Comparison of ENCODE assay signal across 12 cellular contexts in the genomic region with DNA sequence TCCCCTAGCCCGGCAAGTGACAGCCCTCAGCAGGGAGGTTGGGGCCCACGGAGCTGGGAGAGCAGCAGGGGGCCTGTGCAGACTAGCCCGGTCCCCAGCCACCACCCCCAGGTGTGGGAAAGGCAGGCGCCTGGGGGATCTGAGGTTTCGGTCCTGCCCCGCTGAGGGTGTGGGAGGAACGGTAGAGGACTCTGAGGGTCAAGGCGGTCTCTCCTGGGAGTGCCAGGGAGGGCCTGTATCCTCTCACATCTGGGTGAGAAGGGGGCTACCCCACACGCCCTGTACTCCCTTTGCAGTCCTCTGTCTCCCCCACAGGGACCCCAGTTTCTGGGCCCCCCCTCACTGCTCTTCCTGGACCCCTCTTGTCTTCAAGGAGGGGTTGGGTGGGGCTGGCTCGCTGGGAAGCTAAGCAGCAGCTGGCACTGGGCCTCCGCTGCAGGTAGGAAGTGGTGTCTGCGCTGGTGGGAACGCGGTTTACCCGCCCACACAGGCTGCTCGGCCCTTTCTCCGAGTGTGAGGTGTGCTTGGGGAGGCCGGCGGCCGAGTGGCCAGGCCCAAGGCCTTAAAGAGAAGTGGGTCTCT. TPM values are rescaled to one million over a fixed set of nuclear protein-coding genes. Genes with fewer than 3 reads are reported as not detected.
DNase-seq lines count a peak whose midpoint lies in the region; ATAC-seq and TF ChIP-seq lines count a peak whose summit lies in the region.
"Had no signal": no experiment of that assay in that cellular context is flagged by ENCODE, and none has a peak within 500 bp of the region (broad histone marks: within the 10 kb centered on the region; RNA-seq: fewer than 3 reads in every experiment).

No MANE protein-coding gene starts in this region.

- peak overlapping the region; percentile 52 to 100 (median 98) for H3K4me2 ChIP-seq in BLaER1 treated with 17β-estradiol and CSF1 and Interleukin-3, amounts not matched to agents 10 nM and 100 nM
- no peak overlapping the region for H3K4me2 ChIP-seq in IMR-90 (ENCODE audit: low read depth, low read length)

- peaks cover 0 to 6% of the 10 kb centered on the region in 2 experiments; a peak in 1 of 4 replicates for H3K79me1 ChIP-seq in IMR-90 (ENCODE audit: low read depth in 1 of 2, low read length in 2 of 2)

- no peak overlapping the region for H4K91ac ChIP-seq in IMR-90 (ENCODE audit: insufficient read depth, low read depth, low read length)

- H3K18ac ChIP-seq in IMR-90 (ENCODE audit: low read depth, low read length) = no peak overlapping the region

- BruUV-seq in IMR-90 (replicated peaks; lab: Mats Ljungman, UMichigan) = no TSS peak

- H3K9me1 ChIP-seq in IMR-90 (ENCODE audit: insufficient read depth, low read length) = peaks cover 9% of the 10 kb centered on the region

- peak overlapping the region in 2 of 10 experiments; percentile 17 to 26; a peak in 3 of 20 replicates for H3K4me3 ChIP-seq in BLaER1 treated with 17β-estradiol and CSF1 and Interleukin-3, amounts not matched to agents 10 nM and 100 nM
- H3K4me3 ChIP-seq in IMR-90 (ENCODE audit: insufficient read depth, low read depth, low read length) = no peak overlapping the region

- peaks cover 8 to 11% of the 10 kb centered on the region in 2 donors for H3K36me3 Mint-ChIP-seq in activated T-cell treated with anti-CD3 and anti-CD28 coated beads, Interleukin-2, amount 50 U/mL, for 72 hours (ENCODE audit: insufficient read depth in 2 of 2)
- no peaks in the 10 kb centered on the region for H3K36me3 Mint-ChIP-seq in naive B cell

- H3K36me3 ChIP-seq in BLaER1 treated with 17β-estradiol and CSF1 and Interleukin-3, amounts not matched to agents 10 nM and 100 nM = no peaks in the 10 kb centered on the region
- H3K36me3 ChIP-seq in IMR-90 (ENCODE audit: control insufficient read depth, insufficient read depth, low read length) = no peaks in the 10 kb centered on the region
- H3K36me3 ChIP-seq: BE2C had no signal

- WGBS in IMR-90 (ENCODE audit: extremely low coverage in 2 of 2, insufficient read length in 1 of 2), 2 experiments = no CpG with 5 or more reads among the region's 20 CpGs

- in situ Hi-C loops in IMR-90 (cut with MboI; ENCODE audit: low sequenced_read_pairs) (no loop called here), G401 (cut with HindIII; ENCODE audit: low sequenced_read_pairs) (no loop called here)

- H3K9me3 Mint-ChIP-seq in activated T-cell treated with anti-CD3 and anti-CD28 coated beads, Interleukin-2, amount 50 U/mL, for 72 hours = peaks cover 3 to 4% of the 10 kb centered on the region in 2 donors
- no peaks in the 10 kb centered on the region for H3K9me3 Mint-ChIP-seq in naive B cell

- H2BK20ac ChIP-seq in IMR-90 (ENCODE audit: low read depth, low read length) = no peak overlapping the region

- no peak for DNase-seq in IMR-90
- DNase-seq in activated T-cell treated with anti-CD3 and anti-CD28 coated beads, Interleukin-2, amount 50 U/mL, for 72 hours = peak; percentile 83 to 88
- peak; percentile 50 for DNase-seq in naive B cell
- DNase-seq in pons (ENCODE audit: low spot score) = no peak
- no peak for DNase-seq in G401 (ENCODE audit: low spot score)
- DNase-seq in iPS-NIHi11 (ENCODE audit: low spot score) = no peak
- DNase-seq: BE2C, caudate nucleus had no signal

- H4K8ac ChIP-seq in IMR-90 (ENCODE audit: low read depth in 2 of 2, low read length in 2 of 2) = no peak overlapping the region

- no peak overlapping the region for H2BK15ac ChIP-seq in IMR-90 (ENCODE audit: low read depth, low read length)

- peaks cover 0 to 48% (median 14%) of the 10 kb centered on the region in 11 experiments; a peak in 13 of 22 replicates for H3K27me3 ChIP-seq in BLaER1 treated with 17β-estradiol and CSF1 and Interleukin-3, amounts not matched to agents 10 nM and 100 nM
- no peaks in the 10 kb centered on the region; the same call in 1 of the 2 replicates for H3K27me3 ChIP-seq in IMR-90 (ENCODE audit: control insufficient read depth, insufficient read depth, low read length)
- H3K27me3 ChIP-seq: BE2C had no signal

- H3K56ac ChIP-seq in IMR-90 (ENCODE audit: extremely low read depth, insufficient read depth, low read length) = no peak overlapping the region

- no peak for TF ChIP-seq POLR2A in IMR-90 (IDR thresholded peaks at IDR 0.05; ENCODE audit: low read depth, low read length)

- no peak overlapping the region for H2BK120ac ChIP-seq in IMR-90 (ENCODE audit: low read depth, low read length)

- POLR2A ChIA-PET in IMR-90 (lab: Charles Lee; ENCODE audit: unreplicated experiment) = no interaction called here

- H3K4me3 Mint-ChIP-seq in activated T-cell treated with anti-CD3 and anti-CD28 coated beads, Interleukin-2, amount 50 U/mL, for 72 hours = peak overlapping the region; percentile 98 to 99
- H3K4me3 Mint-ChIP-seq in naive B cell = peak overlapping the region; percentile 31 to 76 (median 62)

- H3K14ac ChIP-seq in IMR-90 (replicated peaks; ENCODE audit: low read depth, low read length) = no peak overlapping the region

- CTCF ChIA-PET in IMR-90 (lab: Yijun Ruan, JAX) = no interaction called here

- H3K9ac ChIP-seq in BLaER1 treated with 17β-estradiol and CSF1 and Interleukin-3, amounts not matched to agents 10 nM and 100 nM = peak overlapping the region in 8 of 11 experiments; percentile 4 to 70 (median 38); a peak in 13 of 22 replicates
- H3K9ac ChIP-seq in IMR-90 (ENCODE audit: low read depth, low read length) = no peak overlapping the region

- H2AK9ac ChIP-seq in IMR-90 (replicated peaks; ENCODE audit: low read depth, low read length, poor library complexity) = no peak overlapping the region

- no peak for TF ChIP-seq CTCF in IMR-90 (conservative IDR thresholded peaks at IDR 0.05; ENCODE audit: low read depth, low read length)

- TF ChIP-seq RAD21 in IMR-90 (IDR thresholded peaks at IDR 0.05; ENCODE audit: low read length) = no peak

- H3K4me1 Mint-ChIP-seq in activated T-cell treated with anti-CD3 and anti-CD28 coated beads, Interleukin-2, amount 50 U/mL, for 72 hours (ENCODE audit: low read depth) = peaks cover 94% of the 10 kb centered on the region
- H3K4me1 Mint-ChIP-seq in naive B cell = peaks cover 43 to 66% (median 54%) of the 10 kb centered on the region in 3 donors

- no peak overlapping the region for H4K5ac ChIP-seq in IMR-90 (ENCODE audit: low read depth, low read length)

- peak overlapping the region in 3 of 11 experiments; percentile 7 to 66 (median 62); a peak in 3 of 22 replicates for H3K27ac ChIP-seq in BLaER1 treated with 17β-estradiol and CSF1 and Interleukin-3, amounts not matched to agents 10 nM and 100 nM
- H3K27ac ChIP-seq in IMR-90 (ENCODE audit: insufficient read depth, low read length) = no peak overlapping the region
- H3K27ac ChIP-seq: HL-60 had no signal

- H2AK5ac ChIP-seq in IMR-90 (ENCODE audit: low read depth, low read length) = 0 out of 2 replicates have a peak overlapping the region, but pooled peaks have one; percentile 8

- no peaks in the 10 kb centered on the region for H3K27me3 Mint-ChIP-seq in activated T-cell treated with anti-CD3 and anti-CD28 coated beads, Interleukin-2, amount 50 U/mL, for 72 hours (ENCODE audit: low read depth)
- no peaks in the 10 kb centered on the region for H3K27me3 Mint-ChIP-seq in naive B cell

- intact Hi-C loops in IMR-90 (cut with micrococcal nuclease) = no loop called here

- no peaks in the 10 kb centered on the region for H3K9me3 ChIP-seq in BLaER1 treated with 17β-estradiol and CSF1 and Interleukin-3, amounts not matched to agents 10 nM and 100 nM (replicated peaks in 1 of 11)
- H3K9me3 ChIP-seq in IMR-90 (ENCODE audit: control insufficient read depth, insufficient read depth, low read length) = no peaks in the 10 kb centered on the region
- H3K9me3 ChIP-seq: BE2C had no signal

- H2AFZ ChIP-seq in IMR-90 (replicated peaks; ENCODE audit: low read length, poor library complexity) = no peak overlapping the region

- H2BK5ac ChIP-seq in IMR-90 (ENCODE audit: low read depth, low read length, poor library complexity, severe bottlenecking) = no peak overlapping the region

- no peak overlapping the region for H3K4ac ChIP-seq in IMR-90 (ENCODE audit: low read depth, low read length)

- no peak overlapping the region for H3K23ac ChIP-seq in IMR-90 (ENCODE audit: low read depth, low read length)

- peak overlapping the region; percentile 98 for H3K27ac Mint-ChIP-seq in activated T-cell treated with anti-CD3 and anti-CD28 coated beads, Interleukin-2, amount 50 U/mL, for 72 hours
- peak overlapping the region in 5 of 6 donors; percentile 49 to 100 (median 81) for H3K27ac Mint-ChIP-seq in naive B cell

- peaks cover 0 to 36% (median 18%) of the 10 kb centered on the region in 11 experiments; a peak in 17 of 22 replicates for H4K20me1 ChIP-seq in BLaER1 treated with 17β-estradiol and CSF1 and Interleukin-3, amounts not matched to agents 10 nM and 100 nM
- no peaks in the 10 kb centered on the region; the same call in 1 of the 2 replicates for H4K20me1 ChIP-seq in IMR-90 (ENCODE audit: insufficient read depth, low read length)

- H3K4me1 ChIP-seq in BLaER1 treated with 17β-estradiol and CSF1 and Interleukin-3, amounts not matched to agents 10 nM and 100 nM = peaks cover 76 to 98% (median 93%) of the 10 kb centered on the region in 10 experiments
- peaks cover 18% of the 10 kb centered on the region for H3K4me1 ChIP-seq in IMR-90 (ENCODE audit: control insufficient read depth, insufficient read depth, low read length)

- dilution Hi-C loops in IMR-90 (cut with HindIII; ENCODE audit: low sequenced_read_pairs, unreplicated experiment) = no loop called here

- ATAC-seq in IMR-90 (ENCODE audit: low read depth) (no peak), naive B cell (ENCODE audit: low read depth in 2 of 2) (no peak), GM19397 (IDR thresholded peaks at IDR 0.05; ENCODE audit: unreplicated experiment) (no peak)
- ATAC-seq in activated T-cell treated with anti-CD3 and anti-CD28 coated beads, Interleukin-2, amount 50 U/mL, for 72 hours (replicated peaks in 1 of 2) = peak in 1 of 2 donors; percentile 13

RNA-seq across cellular contexts. Expression of a gene that starts 15.4 kb away (rescaled TPM):
- not detected in 2 replicates for total RNA-seq in IMR-90 (2012; rRNA removed)
- polyA plus RNA-seq in IMR-90 (2012; rRNA removed) (not detected in 2 replicates), naive B cell (ENCODE audit: low read depth in 6 of 6) (1 to 10 TPM in 2 of 6 donors, under 1 TPM in 2, not detected in 2; 0.50 to 1.5 (median 1.0) TPM)
- polyA plus RNA-seq in IMR-90 (2012; cell fraction: cytosol; rRNA removed) = 0.18 TPM in 1 of 2 replicates, not detected in the other
- polyA plus RNA-seq in IMR-90 (2012; cell fraction: nucleus; rRNA removed; ENCODE audit: low replicate concordance) = 0.12 and 0.16 TPM in 2 replicates
- total RNA-seq in activated T-cell treated with anti-CD3 and anti-CD28 coated beads, Interleukin-2, amount 50 U/mL, for 72 hours = 1,000 to 10,000 TPM in 1 of 2 donors, 100 to 1,000 TPM in 1; 845 to 1,007 TPM
- 3.8 and 26.3 TPM in 2 replicates for total RNA-seq in G401 (2014; rRNA removed; shearing (Covaris generic))
- total RNA-seq: myocyte had no signal

RNA-seq across cellular contexts. Expression of a gene that starts 28.5 kb away (rescaled TPM):
- total RNA-seq in IMR-90 (2012; rRNA removed) = 38.3 and 47.1 TPM in 2 replicates
- 144 and 186 TPM in 2 replicates for polyA plus RNA-seq in IMR-90 (2012; rRNA removed)
- polyA plus RNA-seq in IMR-90 (2012; cell fraction: cytosol; rRNA removed) = 131 and 159 TPM in 2 replicates
- 373 and 817 TPM in 2 replicates for polyA plus RNA-seq in IMR-90 (2012; cell fraction: nucleus; rRNA removed; ENCODE audit: low replicate concordance)
- total RNA-seq in activated T-cell treated with anti-CD3 and anti-CD28 coated beads, Interleukin-2, amount 50 U/mL, for 72 hours = 100 to 1,000 TPM; 166 to 170 TPM
- polyA plus RNA-seq in naive B cell (ENCODE audit: low read depth in 6 of 6) = 10 to 100 TPM; 27.7 to 78.6 (median 63.4) TPM
- 83.1 and 87.7 TPM in 2 replicates for total RNA-seq in G401 (2014; rRNA removed; shearing (Covaris generic))

RNA-seq across cellular contexts. Expression of a gene that starts 31.6 kb away (rescaled TPM):
- total RNA-seq in IMR-90 (2012; rRNA removed) = 1.7 and 2.3 TPM in 2 replicates
- polyA plus RNA-seq in IMR-90 (2012; rRNA removed) (4.4 and 5.2 TPM in 2 replicates), naive B cell (ENCODE audit: low read depth in 6 of 6) (1 to 10 TPM in 1 of 6 donors, under 1 TPM in 1, not detected in 4; 0.19 to 2.2 TPM)
- polyA plus RNA-seq in IMR-90 (2012; cell fraction: cytosol; rRNA removed) = 4.9 and 10.8 TPM in 2 replicates
- polyA plus RNA-seq in IMR-90 (2012; cell fraction: nucleus; rRNA removed; ENCODE audit: low replicate concordance) = 1.2 and 2.4 TPM in 2 replicates
- 10 to 100 TPM in 1 of 2 donors, 1 to 10 TPM in 1; 3.3 to 12.6 TPM for total RNA-seq in activated T-cell treated with anti-CD3 and anti-CD28 coated beads, Interleukin-2, amount 50 U/mL, for 72 hours
- total RNA-seq in G401 (2014; rRNA removed; shearing (Covaris generic)) = 3.1 and 10.5 TPM in 2 replicates

RNA-seq across cellular contexts. Expression of a gene that starts 57.0 kb away (rescaled TPM):
- total RNA-seq in IMR-90 (2012; rRNA removed) = under 0.01 and 0.28 TPM in 2 replicates
- polyA plus RNA-seq in IMR-90 (2012; rRNA removed) = 0.03 and 0.13 TPM in 2 replicates
- polyA plus RNA-seq in IMR-90 (2012; cell fraction: cytosol; rRNA removed) = 0.05 and 0.06 TPM in 2 replicates
- polyA plus RNA-seq in IMR-90 (2012; cell fraction: nucleus; rRNA removed; ENCODE audit: low replicate concordance) = 0.08 TPM in 1 of 2 replicates, not detected in the other
- total RNA-seq in activated T-cell treated with anti-CD3 and anti-CD28 coated beads, Interleukin-2, amount 50 U/mL, for 72 hours = under 1 TPM in 1 of 2 donors, not detected in 1; 0.17 TPM
- not detected for polyA plus RNA-seq in naive B cell (ENCODE audit: low read depth in 6 of 6)
- total RNA-seq in G401 (2014; rRNA removed; shearing (Covaris generic)) = 5.5 and 5.7 TPM in 2 replicates

Comparison
In these comparisons a context has a peak if more than half of its experiments do, and no peak if none do; other contexts are left out.
1. DNase-seq: peak in activated T-cell treated with anti-CD3 and anti-CD28 coated beads, Interleukin-2, amount 50 U/mL, for 72 hours (2 of 2) and naive B cell (single experiment); none in IMR-90 (single experiment), pons (single experiment), G401 (single experiment) and iPS-NIHi11 (single experiment).
2. RNA of a gene that starts 15.4 kb away (total RNA-seq): 845 to 1,007 TPM in activated T-cell treated with anti-CD3 and anti-CD28 coated beads, Interleukin-2, amount 50 U/mL, for 72 hours; 3.8 to 26.3 TPM in G401 and not detected in IMR-90; every median in the first group is over 10 times any median in the second.